Comparison of ENCODE assay signal across 33 cellular contexts in genomic region chr5:180455872-180456271, GRCh38.
"Had no signal": no experiment of that assay in that cellular context is flagged by ENCODE, and none has a peak within 500 bp of the region (broad histone marks: within the 10 kb centered on the region; RNA-seq: fewer than 3 reads in every experiment).

No MANE protein-coding gene starts in this region.

- H3K4me3 Mint-ChIP-seq: activated B cell treated with CpG ODN at 0.5 μM for 24 hours; activated CD4-positive, alpha-beta memory T cell treated with anti-CD3 and anti-CD28 coated beads for 36 hours; activated naive CD8-positive, alpha-beta T cell treated with anti-CD3 and anti-CD28 coated beads for 36 hours; activated T-cell treated with anti-CD3 and anti-CD28 coated beads, Interleukin-2, amount 50 U/mL, for 72 hours; activated T-helper 17 cell treated with anti-CD3 and anti-CD28 coated beads, Interleukin-2, amount 50 U/mL, for 72 hours had no signal

- H3K9me3 ChIP-seq: SJCRH30 had no signal

- ATAC-seq: activated T-cell treated with anti-CD3 and anti-CD28 coated beads, Interleukin-2, amount 50 U/mL, for 72 hours; activated T-helper 17 cell treated with anti-CD3 and anti-CD28 coated beads, Interleukin-2, amount 50 U/mL, for 72 hours; Right ventricle myocardium inferior had no signal

- H3K27ac Mint-ChIP-seq: activated B cell treated with CpG ODN at 0.5 μM for 24 hours; activated CD4-positive, alpha-beta memory T cell treated with anti-CD3 and anti-CD28 coated beads for 36 hours; activated naive CD8-positive, alpha-beta T cell treated with anti-CD3 and anti-CD28 coated beads for 36 hours; activated T-cell treated with anti-CD3 and anti-CD28 coated beads, Interleukin-2, amount 50 U/mL, for 72 hours; activated T-helper 17 cell treated with anti-CD3 and anti-CD28 coated beads, Interleukin-2, amount 50 U/mL, for 72 hours; IgD-negative memory B cell had no signal

- DNase-seq: activated B cell treated with CpG ODN at 0.5 μM for 24 hours; activated CD4-positive, alpha-beta memory T cell treated with anti-CD3 and anti-CD28 coated beads for 36 hours; activated CD4-positive, alpha-beta T cell treated with anti-CD3 and anti-CD28 coated beads for 4 hours; activated CD4-positive, alpha-beta T cell treated with anti-CD3 and anti-CD28 coated beads, Interleukin-2, amount 50 U/mL, for 1 hour; activated CD4-positive, CD25-positive, alpha-beta regulatory T cell treated with anti-CD3 and anti-CD28 coated beads, Interleukin-2, amount 50 U/mL, for 72 hours; activated naive CD4-positive, alpha-beta T cell; activated naive CD4-positive, alpha-beta T cell treated with anti-CD3 and anti-CD28 coated beads, Interleukin-2, amount 50 U/mL, for 16 hours; activated naive CD8-positive, alpha-beta T cell treated with anti-CD3 and anti-CD28 coated beads for 36 hours; activated T-cell treated with anti-CD3 and anti-CD28 coated beads, Interleukin-2, amount 50 U/mL, for 1 hour; activated T-cell treated with anti-CD3 and anti-CD28 coated beads, Interleukin-2, amount 50 U/mL, for 72 hours; amniotic stem cell; brain microvascular endothelial cell; central memory CD4-positive, alpha-beta T cell; NCI-H1105; NCI-H1417 treated with DMSO at 0.1 percent for 48 hours; NCI-H187 treated with DMSO at 0.1 percent for 48 hours; NCI-H2081; NCI-H345; NCI-H524 treated with DMSO at 0.1 percent for 48 hours; NCI-H748 treated with DMSO at 0.1 percent for 48 hours; NK-92 treated with Interleukin-12 subunit alpha and Interleukin-12 subunit beta, amount 100 ng/mL, for 24 hours; SJCRH30; T-helper 1 cell; T-helper 2 cell; T-helper 9 cell had no signal

- H3K9me3 Mint-ChIP-seq: activated B cell treated with CpG ODN at 0.5 μM for 24 hours; activated CD4-positive, alpha-beta memory T cell treated with anti-CD3 and anti-CD28 coated beads for 36 hours; activated naive CD8-positive, alpha-beta T cell treated with anti-CD3 and anti-CD28 coated beads for 36 hours; activated T-cell treated with anti-CD3 and anti-CD28 coated beads, Interleukin-2, amount 50 U/mL, for 72 hours; activated T-helper 17 cell treated with anti-CD3 and anti-CD28 coated beads, Interleukin-2, amount 50 U/mL, for 72 hours had no signal

- H3K4me1 Mint-ChIP-seq: activated B cell treated with CpG ODN at 0.5 μM for 24 hours; activated naive CD8-positive, alpha-beta T cell treated with anti-CD3 and anti-CD28 coated beads for 36 hours; activated T-helper 17 cell treated with anti-CD3 and anti-CD28 coated beads, Interleukin-2, amount 50 U/mL, for 72 hours had no signal

- H3K36me3 ChIP-seq: brain microvascular endothelial cell, SJCRH30 had no signal

- H3K4me3 ChIP-seq: PC-9, SJCRH30, SK-N-MC had no signal

- H3K27ac ChIP-seq: brain microvascular endothelial cell, KMS-11, PC-9, RWPE1, SJCRH30, SK-N-MC, VCaP had no signal

- H3K4me1 ChIP-seq: SJCRH30 had no signal

- H3K27me3 ChIP-seq: brain microvascular endothelial cell, SJCRH30 had no signal

- H3K36me3 Mint-ChIP-seq: activated CD4-positive, alpha-beta memory T cell treated with anti-CD3 and anti-CD28 coated beads for 36 hours; activated naive CD8-positive, alpha-beta T cell treated with anti-CD3 and anti-CD28 coated beads for 36 hours; IgD-negative memory B cell had no signal
